Comparison of ENCODE assay signal across 9 cellular contexts in genomic region chr20:62010551-62011402, GRCh38. TPM values are rescaled to one million over a fixed set of nuclear protein-coding genes. Genes with fewer than 3 reads are reported as not detected.
DNase-seq lines count a peak whose midpoint lies in the region; ATAC-seq, FAIRE-seq and TF ChIP-seq lines count a peak whose summit lies in the region.
"Had no signal": no experiment of that assay in that cellular context is flagged by ENCODE, and none has a peak within 500 bp of the region (broad histone marks: within the 10 kb centered on the region; RNA-seq: fewer than 3 reads in every experiment).

No MANE protein-coding gene starts in this region.

- H3K4me1 Mint-ChIP-seq in mesothelial cell of epicardium = peaks cover 12% of the 10 kb centered on the region

- H3K27ac ChIP-seq in 22Rv1 = no peak overlapping the region

- FAIRE-seq in endometrium (lab: Jason Lieb, UNC) = peak; percentile 61

- no peak for ATAC-seq in HG03108 (IDR thresholded peaks at IDR 0.05; ENCODE audit: unreplicated experiment)

- TF ChIP-seq CTCF in 22Rv1 (IDR thresholded peaks at IDR 0.05) = peak; percentile 56
- TF ChIP-seq CTCF in GM12875 (IDR thresholded peaks at IDR 0.05; ENCODE audit: borderline replicate concordance, insufficient read depth, low read depth, low read length) = peak; percentile 22; the same call in 1 of the 2 replicates
- peak; percentile 60 for TF ChIP-seq CTCF in mesothelial cell of epicardium (IDR thresholded peaks at IDR 0.05; ENCODE audit: unreplicated experiment)

- H3K4me3 ChIP-seq in GM12875 (ENCODE audit: low read depth, low read length) = no peak overlapping the region

- H3K4me3 Mint-ChIP-seq in mesothelial cell of epicardium = no peak overlapping the region
- H3K4me3 Mint-ChIP-seq: natural killer cell treated with Interleukin-12 subunit alpha and Interleukin-12 subunit beta and Interleukin-15 and Interleukin-18, amount 100 ng/mL, for 72 hours had no signal

- DNase-seq in NCI-H526 treated with DMSO at 0.1 percent for 48 hours (lab: John Stamatoyannopoulos, UW) (peak; percentile 99), mesothelial cell of epicardium (ENCODE audit: low spot score in 2 of 2, unreplicated experiment in 2 of 2) (peak; percentile 50 to 70)
- peak in 2 of 3 experiments; percentile 6 to 30 for DNase-seq in activated CD8-positive, alpha-beta memory T cell treated with anti-CD3 and anti-CD28 coated beads for 48 hours (ENCODE audit: low read depth in 2 of 3, low spot score in 2 of 3)
- DNase-seq in stimulated activated CD8-positive, alpha-beta memory T cell treated with anti-CD3 and anti-CD28 coated beads, Interleukin-7, amount 100 ng/mL, for 4 hours (ENCODE audit: low read depth in 2 of 2) = peak; percentile 42 to 44

- H3K27ac Mint-ChIP-seq in mesothelial cell of epicardium = no peak overlapping the region
- H3K27ac Mint-ChIP-seq: natural killer cell treated with Interleukin-12 subunit alpha and Interleukin-12 subunit beta and Interleukin-15 and Interleukin-18, amount 100 ng/mL, for 72 hours had no signal

- H3K36me3 Mint-ChIP-seq in mesothelial cell of epicardium = peaks cover 15% of the 10 kb centered on the region

- H3K9me3 Mint-ChIP-seq in mesothelial cell of epicardium = no peaks in the 10 kb centered on the region
- H3K9me3 Mint-ChIP-seq: natural killer cell treated with Interleukin-12 subunit alpha and Interleukin-12 subunit beta and Interleukin-15 and Interleukin-18, amount 100 ng/mL, for 72 hours had no signal

- no peaks in the 10 kb centered on the region for H3K27me3 Mint-ChIP-seq in mesothelial cell of epicardium (ENCODE audit: low read depth)
- H3K27me3 Mint-ChIP-seq: natural killer cell treated with Interleukin-12 subunit alpha and Interleukin-12 subunit beta and Interleukin-15 and Interleukin-18, amount 100 ng/mL, for 72 hours had no signal

RNA-seq across cellular contexts. Expression of gene TAF4, which starts 54.9 kb away (rescaled TPM):
- 27.5 to 28.8 TPM (median 28.1 TPM) in 3 replicates for total RNA-seq in mesothelial cell of epicardium

Comparison
In these comparisons a context has a peak if more than half of its experiments do, and no peak if none do; other contexts are left out.
1. DNase-seq: peak in every context shown above with its lines; median percentile 99 in NCI-H526 treated with DMSO at 0.1 percent for 48 hours; 60 in mesothelial cell of epicardium; 43 in stimulated activated CD8-positive, alpha-beta memory T cell treated with anti-CD3 and anti-CD28 coated beads, Interleukin-7, amount 100 ng/mL, for 4 hours; 18 in activated CD8-positive, alpha-beta memory T cell treated with anti-CD3 and anti-CD28 coated beads for 48 hours.